1 cellular context compared by ENCODE assay signal in genomic region chr1:212244441-212244840, GRCh38.
TF ChIP-seq lines count a peak whose summit lies in the region.

No MANE protein-coding gene starts in this region.

TF ChIP-seq in HepG2, 621 proteins besides CTCF, POLR2A, EP300 and RAD21 (continued from another document and continues in another):
- TF ChIP-seq, protein P1, sequence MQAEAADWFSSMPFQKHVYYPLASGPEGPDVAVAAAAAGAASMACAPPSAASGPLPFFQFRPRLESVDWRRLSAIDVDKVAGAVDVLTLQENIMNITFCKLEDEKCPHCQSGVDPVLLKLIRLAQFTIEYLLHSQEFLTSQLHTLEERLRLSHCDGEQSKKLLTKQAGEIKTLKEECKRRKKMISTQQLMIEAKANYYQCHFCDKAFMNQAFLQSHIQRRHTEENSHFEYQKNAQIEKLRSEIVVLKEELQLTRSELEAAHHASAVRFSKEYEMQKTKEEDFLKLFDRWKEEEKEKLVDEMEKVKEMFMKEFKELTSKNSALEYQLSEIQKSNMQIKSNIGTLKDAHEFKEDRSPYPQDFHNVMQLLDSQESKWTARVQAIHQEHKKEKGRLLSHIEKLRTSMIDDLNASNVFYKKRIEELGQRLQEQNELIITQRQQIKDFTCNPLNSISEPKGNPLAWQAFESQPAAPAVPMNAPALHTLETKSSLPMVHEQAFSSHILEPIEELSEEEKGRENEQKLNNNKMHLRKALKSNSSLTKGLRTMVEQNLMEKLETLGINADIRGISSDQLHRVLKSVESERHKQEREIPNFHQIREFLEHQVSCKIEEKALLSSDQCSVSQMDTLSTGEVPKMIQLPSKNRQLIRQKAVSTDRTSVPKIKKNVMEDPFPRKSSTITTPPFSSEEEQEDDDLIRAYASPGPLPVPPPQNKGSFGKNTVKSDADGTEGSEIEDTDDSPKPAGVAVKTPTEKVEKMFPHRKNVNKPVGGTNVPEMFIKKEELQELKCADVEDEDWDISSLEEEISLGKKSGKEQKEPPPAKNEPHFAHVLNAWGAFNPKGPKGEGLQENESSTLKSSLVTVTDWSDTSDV (CRISPR knock-in tag; IDR thresholded peaks at IDR 0.05) = no peak
- TF ChIP-seq, protein P2, sequence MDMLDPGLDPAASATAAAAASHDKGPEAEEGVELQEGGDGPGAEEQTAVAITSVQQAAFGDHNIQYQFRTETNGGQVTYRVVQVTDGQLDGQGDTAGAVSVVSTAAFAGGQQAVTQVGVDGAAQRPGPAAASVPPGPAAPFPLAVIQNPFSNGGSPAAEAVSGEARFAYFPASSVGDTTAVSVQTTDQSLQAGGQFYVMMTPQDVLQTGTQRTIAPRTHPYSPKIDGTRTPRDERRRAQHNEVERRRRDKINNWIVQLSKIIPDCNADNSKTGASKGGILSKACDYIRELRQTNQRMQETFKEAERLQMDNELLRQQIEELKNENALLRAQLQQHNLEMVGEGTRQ (IDR thresholded peaks at IDR 0.05; ENCODE audit: low read depth, low read length) = no peak
- TF ChIP-seq, protein P2 (CRISPR knock-in tag; IDR thresholded peaks at IDR 0.05; ENCODE audit: borderline replicate concordance) = no peak
- TF ChIP-seq FLYWCH1 (CRISPR knock-in tag; IDR thresholded peaks at IDR 0.05) (no peak), MEIS2 (CRISPR knock-in tag; IDR thresholded peaks at IDR 0.05) (peak; percentile 83), FOXP1 (IDR thresholded peaks at IDR 0.05) (no peak), FOXP1 (CRISPR knock-in tag; IDR thresholded peaks at IDR 0.05) (peak; percentile 43; the same call in 1 of the 2 replicates), ZNF350 (CRISPR knock-in tag; IDR thresholded peaks at IDR 0.05; ENCODE audit: borderline replicate concordance, low read depth) (no peak), FOXA1 (IDR thresholded peaks at IDR 0.05) (no peak), FOXA1 (CRISPR knock-in tag; IDR thresholded peaks at IDR 0.05) (peak; percentile 84), HINFP (CRISPR knock-in tag; IDR thresholded peaks at IDR 0.05; ENCODE audit: low read depth) (no peak), ZNF33B (CRISPR knock-in tag; IDR thresholded peaks at IDR 0.05) (no peak), ARID5B (CRISPR knock-in tag; IDR thresholded peaks at IDR 0.05) (peak; percentile 79), SNAPC5 (CRISPR knock-in tag; IDR thresholded peaks at IDR 0.05; ENCODE audit: borderline replicate concordance) (no peak), SMAD3 (CRISPR knock-in tag; IDR thresholded peaks at IDR 0.05) (0 out of 2 replicates have a peak, but pooled peaks have one; percentile 58), ZNF17 (CRISPR knock-in tag; IDR thresholded peaks at IDR 0.05) (no peak), MTA1 (CRISPR knock-in tag; IDR thresholded peaks at IDR 0.05; ENCODE audit: borderline replicate concordance) (no peak), SMAD1 (CRISPR knock-in tag; IDR thresholded peaks at IDR 0.05; ENCODE audit: borderline replicate concordance, low read depth) (no peak), HNF4G (IDR thresholded peaks at IDR 0.05; ENCODE audit: borderline replicate concordance, low read depth, low read length) (peak; percentile 44; the same call in 1 of the 2 replicates), HNF4G (CRISPR knock-in tag; IDR thresholded peaks at IDR 0.05; ENCODE audit: borderline replicate concordance, low read depth) (0 out of 2 replicates have a peak, but pooled peaks have one; percentile 29), ZNF703 (CRISPR knock-in tag; IDR thresholded peaks at IDR 0.05; ENCODE audit: borderline replicate concordance) (no peak), HNF4A (CRISPR knock-in tag; IDR thresholded peaks at IDR 0.05) (peak; percentile 79), ZNF709 (CRISPR knock-in tag; IDR thresholded peaks at IDR 0.05) (no peak), HMG20B (CRISPR knock-in tag; conservative IDR thresholded peaks at IDR 0.05) (0 out of 2 replicates have a peak, but pooled peaks have one; percentile 21), MAF1 (CRISPR knock-in tag; IDR thresholded peaks at IDR 0.05; ENCODE audit: borderline replicate concordance) (no peak), PPARG (CRISPR knock-in tag; conservative IDR thresholded peaks at IDR 0.05) (peak; percentile 47; the same call in 1 of the 2 replicates), PATZ1 (CRISPR knock-in tag; IDR thresholded peaks at IDR 0.05) (0 out of 2 replicates have a peak, but pooled peaks have one; percentile 11), ZBTB7B (CRISPR knock-in tag; IDR thresholded peaks at IDR 0.05) (peak; percentile 88; the same call in 1 of the 2 replicates), GABPA (IDR thresholded peaks at IDR 0.05; ENCODE audit: low read depth, low read length) (no peak), GABPA (CRISPR knock-in tag; IDR thresholded peaks at IDR 0.05; ENCODE audit: low read depth) (no peak; the same call in 1 of the 2 replicates), TFE3 (CRISPR knock-in tag; IDR thresholded peaks at IDR 0.05) (peak; percentile 32; the same call in 1 of the 2 replicates), CBFB (CRISPR knock-in tag; IDR thresholded peaks at IDR 0.05) (0 out of 2 replicates have a peak, but pooled peaks have one; percentile 40)
- TF ChIP-seq, protein P3, sequence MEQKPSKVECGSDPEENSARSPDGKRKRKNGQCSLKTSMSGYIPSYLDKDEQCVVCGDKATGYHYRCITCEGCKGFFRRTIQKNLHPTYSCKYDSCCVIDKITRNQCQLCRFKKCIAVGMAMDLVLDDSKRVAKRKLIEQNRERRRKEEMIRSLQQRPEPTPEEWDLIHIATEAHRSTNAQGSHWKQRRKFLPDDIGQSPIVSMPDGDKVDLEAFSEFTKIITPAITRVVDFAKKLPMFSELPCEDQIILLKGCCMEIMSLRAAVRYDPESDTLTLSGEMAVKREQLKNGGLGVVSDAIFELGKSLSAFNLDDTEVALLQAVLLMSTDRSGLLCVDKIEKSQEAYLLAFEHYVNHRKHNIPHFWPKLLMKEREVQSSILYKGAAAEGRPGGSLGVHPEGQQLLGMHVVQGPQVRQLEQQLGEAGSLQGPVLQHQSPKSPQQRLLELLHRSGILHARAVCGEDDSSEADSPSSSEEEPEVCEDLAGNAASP (CRISPR knock-in tag; IDR thresholded peaks at IDR 0.05; ENCODE audit: borderline replicate concordance) = peak; percentile 48; the same call in 1 of the 2 replicates
- TF ChIP-seq, protein P4, sequence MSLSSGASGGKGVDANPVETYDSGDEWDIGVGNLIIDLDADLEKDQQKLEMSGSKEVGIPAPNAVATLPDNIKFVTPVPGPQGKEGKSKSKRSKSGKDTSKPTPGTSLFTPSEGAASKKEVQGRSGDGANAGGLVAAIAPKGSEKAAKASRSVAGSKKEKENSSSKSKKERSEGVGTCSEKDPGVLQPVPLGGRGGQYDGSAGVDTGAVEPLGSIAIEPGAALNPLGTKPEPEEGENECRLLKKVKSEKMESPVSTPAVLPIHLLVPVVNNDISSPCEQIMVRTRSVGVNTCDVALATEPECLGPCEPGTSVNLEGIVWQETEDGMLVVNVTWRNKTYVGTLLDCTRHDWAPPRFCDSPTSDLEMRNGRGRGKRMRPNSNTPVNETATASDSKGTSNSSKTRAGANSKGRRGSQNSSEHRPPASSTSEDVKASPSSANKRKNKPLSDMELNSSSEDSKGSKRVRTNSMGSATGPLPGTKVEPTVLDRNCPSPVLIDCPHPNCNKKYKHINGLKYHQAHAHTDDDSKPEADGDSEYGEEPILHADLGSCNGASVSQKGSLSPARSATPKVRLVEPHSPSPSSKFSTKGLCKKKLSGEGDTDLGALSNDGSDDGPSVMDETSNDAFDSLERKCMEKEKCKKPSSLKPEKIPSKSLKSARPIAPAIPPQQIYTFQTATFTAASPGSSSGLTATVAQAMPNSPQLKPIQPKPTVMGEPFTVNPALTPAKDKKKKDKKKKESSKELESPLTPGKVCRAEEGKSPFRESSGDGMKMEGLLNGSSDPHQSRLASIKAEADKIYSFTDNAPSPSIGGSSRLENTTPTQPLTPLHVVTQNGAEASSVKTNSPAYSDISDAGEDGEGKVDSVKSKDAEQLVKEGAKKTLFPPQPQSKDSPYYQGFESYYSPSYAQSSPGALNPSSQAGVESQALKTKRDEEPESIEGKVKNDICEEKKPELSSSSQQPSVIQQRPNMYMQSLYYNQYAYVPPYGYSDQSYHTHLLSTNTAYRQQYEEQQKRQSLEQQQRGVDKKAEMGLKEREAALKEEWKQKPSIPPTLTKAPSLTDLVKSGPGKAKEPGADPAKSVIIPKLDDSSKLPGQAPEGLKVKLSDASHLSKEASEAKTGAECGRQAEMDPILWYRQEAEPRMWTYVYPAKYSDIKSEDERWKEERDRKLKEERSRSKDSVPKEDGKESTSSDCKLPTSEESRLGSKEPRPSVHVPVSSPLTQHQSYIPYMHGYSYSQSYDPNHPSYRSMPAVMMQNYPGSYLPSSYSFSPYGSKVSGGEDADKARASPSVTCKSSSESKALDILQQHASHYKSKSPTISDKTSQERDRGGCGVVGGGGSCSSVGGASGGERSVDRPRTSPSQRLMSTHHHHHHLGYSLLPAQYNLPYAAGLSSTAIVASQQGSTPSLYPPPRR (CRISPR knock-in tag; IDR thresholded peaks at IDR 0.05; ENCODE audit: borderline replicate concordance) = no peak
- TF ChIP-seq, protein P5, sequence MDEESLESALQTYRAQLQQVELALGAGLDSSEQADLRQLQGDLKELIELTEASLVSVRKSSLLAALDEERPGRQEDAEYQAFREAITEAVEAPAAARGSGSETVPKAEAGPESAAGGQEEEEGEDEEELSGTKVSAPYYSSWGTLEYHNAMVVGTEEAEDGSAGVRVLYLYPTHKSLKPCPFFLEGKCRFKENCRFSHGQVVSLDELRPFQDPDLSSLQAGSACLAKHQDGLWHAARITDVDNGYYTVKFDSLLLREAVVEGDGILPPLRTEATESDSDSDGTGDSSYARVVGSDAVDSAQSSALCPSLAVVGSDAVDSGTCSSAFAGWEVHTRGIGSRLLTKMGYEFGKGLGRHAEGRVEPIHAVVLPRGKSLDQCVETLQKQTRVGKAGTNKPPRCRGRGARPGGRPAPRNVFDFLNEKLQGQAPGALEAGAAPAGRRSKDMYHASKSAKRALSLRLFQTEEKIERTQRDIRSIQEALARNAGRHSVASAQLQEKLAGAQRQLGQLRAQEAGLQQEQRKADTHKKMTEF (CRISPR knock-in tag; IDR thresholded peaks at IDR 0.05) = peak; percentile 49; the same call in 1 of the 2 replicates
